In the genomic region with DNA sequence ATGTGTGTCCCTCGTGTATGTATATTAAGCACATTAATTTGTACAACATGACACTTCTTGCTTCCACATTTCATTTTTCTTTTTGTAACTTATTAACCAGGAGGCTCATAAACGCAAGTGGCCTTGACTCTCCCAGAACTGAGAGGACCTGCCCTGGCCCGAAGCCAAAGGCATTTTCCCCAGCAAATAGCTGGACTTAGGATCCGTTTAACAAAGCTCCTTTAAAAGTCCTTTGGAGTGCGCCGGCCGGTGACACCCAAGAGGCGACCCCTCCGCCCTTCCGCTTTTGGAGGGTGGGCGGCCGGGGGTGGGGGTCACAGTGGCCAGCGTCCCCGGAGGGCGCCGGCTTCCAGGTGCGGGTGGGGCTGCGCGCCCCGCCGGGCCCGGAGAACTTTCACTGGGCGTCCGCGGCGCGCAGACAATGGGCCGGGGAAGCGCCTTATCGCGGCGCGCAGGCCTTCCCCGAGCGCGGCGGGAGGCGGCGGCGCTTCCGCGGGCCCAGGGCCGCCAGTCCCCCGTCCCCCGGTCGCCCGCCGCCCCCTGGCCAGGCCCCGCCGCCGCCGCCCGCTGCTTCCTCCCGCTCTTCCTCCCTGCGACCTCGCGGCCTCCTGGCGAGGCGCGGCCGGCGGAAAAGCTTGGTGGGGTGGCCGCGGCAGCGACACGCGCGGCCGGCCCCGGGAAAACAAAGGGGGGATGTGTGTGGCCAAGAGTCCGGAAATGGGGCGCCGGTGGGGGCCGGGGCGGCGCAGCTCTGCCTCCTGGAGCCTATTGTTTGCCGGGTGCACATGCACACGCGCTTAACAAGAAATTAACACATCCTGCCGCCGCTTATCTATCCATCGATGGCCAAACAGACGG, we compare ENCODE assay signal across 8 cellular contexts.
DNase-seq lines count a peak whose midpoint lies in the region; ATAC-seq, FAIRE-seq and TF ChIP-seq lines count a peak whose summit lies in the region.

No MANE protein-coding gene starts in this region.

- H3K36me3 ChIP-seq in testis (ENCODE audit: low read depth, missing control alignments) (no peaks in the 10 kb centered on the region), Karpas-422 (ENCODE audit: insufficient read depth, low read length) (no peaks in the 10 kb centered on the region)

- peaks cover 2% of the 10 kb centered on the region for H3K9me3 Mint-ChIP-seq in activated CD8-positive, alpha-beta memory T cell treated with anti-CD3 and anti-CD28 coated beads, Interleukin-2, amount 10 ng/mL, durations not matched to agents 7 days and 5 days (ENCODE audit: low read depth)
- no peaks in the 10 kb centered on the region for H3K9me3 Mint-ChIP-seq in activated naive CD4-positive, alpha-beta T cell treated with anti-CD3 and anti-CD28 coated beads, Interleukin-2, amount 10 ng/mL, durations not matched to agents 7 days and 5 days

- TF ChIP-seq CTCF in testis (IDR thresholded peaks at IDR 0.05) = no peak

- H3K27ac ChIP-seq in testis (peak overlapping the region; percentile 88 to 92), Karpas-422 (ENCODE audit: low read length) (no peak overlapping the region)

- FAIRE-seq in RCC 7860 (lab: Jason Lieb, UNC) = no peak

- no peak for DNase-seq in activated CD8-positive, alpha-beta memory T cell treated with anti-CD3 and anti-CD28 coated beads, Interleukin-2, amount 10 ng/mL, durations not matched to agents 7 days and 5 days
- DNase-seq in activated CD8-positive, alpha-beta memory T cell treated with anti-CD3 and anti-CD28 coated beads for 24 hours = no peak
- DNase-seq in dermis blood vessel endothelial cell = peak; percentile 98
- DNase-seq in left colon = peak; percentile 89 to 94
- DNase-seq in testis = peak; percentile 76
- no peak for DNase-seq in Karpas-422
- no peak for DNase-seq in activated naive CD4-positive, alpha-beta T cell treated with anti-CD3 and anti-CD28 coated beads, Interleukin-2, amount 10 ng/mL, durations not matched to agents 7 days and 5 days
- no peak for DNase-seq in RCC 7860 (ENCODE audit: low spot score)

- WGBS in testis, 2 donors = 1% methylated on average over 13 to 51 of the region's 83 CpGs

- no peaks in the 10 kb centered on the region for H3K9me2 ChIP-seq in Karpas-422 (replicated peaks; ENCODE audit: insufficient read depth, low read length)

- no peak overlapping the region for H3K4me2 ChIP-seq in Karpas-422 (ENCODE audit: low read depth, low read length, poor library complexity, severe bottlenecking)

- H3K4me3 ChIP-seq in testis (peak overlapping the region; percentile 62 to 67), Karpas-422 (ENCODE audit: low read length) (no peak overlapping the region)

- peak; percentile 36 for ATAC-seq in activated CD8-positive, alpha-beta memory T cell treated with anti-CD3 and anti-CD28 coated beads, Interleukin-2, amount 10 ng/mL, durations not matched to agents 7 days and 5 days
- peak; percentile 79 for ATAC-seq in left colon

- CTCF ChIA-PET in activated CD8-positive, alpha-beta memory T cell treated with anti-CD3 and anti-CD28 coated beads, Interleukin-2, amount 10 ng/mL, durations not matched to agents 7 days and 5 days (lab: Charles Lee) = no interaction called here
- CTCF ChIA-PET in activated naive CD4-positive, alpha-beta T cell treated with anti-CD3 and anti-CD28 coated beads, Interleukin-2, amount 10 ng/mL, durations not matched to agents 7 days and 5 days (lab: Charles Lee) = interaction anchor here (1.5 kb wide), 1 partner anchor 263 kb away, joined by 3 read pairs; no protein-coding TSS in a partner anchor

- H3K9ac ChIP-seq in Karpas-422 (ENCODE audit: low read length) = no peak overlapping the region

- intact Hi-C loops in left colon (cut with DNase I, micrococcal nuclease) = no loop called here
- intact Hi-C loops in testis (cut with DNase I; ENCODE audit: low total_unique reads) = no loop called here

- no peaks in the 10 kb centered on the region for H3K36me3 Mint-ChIP-seq in activated CD8-positive, alpha-beta memory T cell treated with anti-CD3 and anti-CD28 coated beads, Interleukin-2, amount 10 ng/mL, durations not matched to agents 7 days and 5 days
- H3K36me3 Mint-ChIP-seq in activated naive CD4-positive, alpha-beta T cell treated with anti-CD3 and anti-CD28 coated beads, Interleukin-2, amount 10 ng/mL, durations not matched to agents 7 days and 5 days = no peaks in the 10 kb centered on the region

- H4K20me1 ChIP-seq in Karpas-422 (ENCODE audit: insufficient read depth, low read depth, low read length) = no peaks in the 10 kb centered on the region

- no peaks in the 10 kb centered on the region for H3K4me1 Mint-ChIP-seq in activated CD8-positive, alpha-beta memory T cell treated with anti-CD3 and anti-CD28 coated beads, Interleukin-2, amount 10 ng/mL, durations not matched to agents 7 days and 5 days
- peaks cover 5% of the 10 kb centered on the region for H3K4me1 Mint-ChIP-seq in activated naive CD4-positive, alpha-beta T cell treated with anti-CD3 and anti-CD28 coated beads, Interleukin-2, amount 10 ng/mL, durations not matched to agents 7 days and 5 days

- no peaks in the 10 kb centered on the region for H3K27me3 ChIP-seq in testis
- H3K27me3 ChIP-seq in Karpas-422 (ENCODE audit: low read length) = no peaks in the 10 kb centered on the region

- H2AFZ ChIP-seq in Karpas-422 (ENCODE audit: low read length) = no peak overlapping the region

- H3K9me3 ChIP-seq in testis (no peaks in the 10 kb centered on the region), Karpas-422 (ENCODE audit: low read length) (no peaks in the 10 kb centered on the region; the same call in 1 of the 2 replicates)

- no peak for TF ChIP-seq POLR2A in testis (IDR thresholded peaks at IDR 0.05)

- H3K4me3 Mint-ChIP-seq in activated CD8-positive, alpha-beta memory T cell treated with anti-CD3 and anti-CD28 coated beads, Interleukin-2, amount 10 ng/mL, durations not matched to agents 7 days and 5 days = no peak overlapping the region
- no peak overlapping the region for H3K4me3 Mint-ChIP-seq in activated naive CD4-positive, alpha-beta T cell treated with anti-CD3 and anti-CD28 coated beads, Interleukin-2, amount 10 ng/mL, durations not matched to agents 7 days and 5 days

- peaks cover 34% of the 10 kb centered on the region for H3K27me3 Mint-ChIP-seq in activated CD8-positive, alpha-beta memory T cell treated with anti-CD3 and anti-CD28 coated beads, Interleukin-2, amount 10 ng/mL, durations not matched to agents 7 days and 5 days
- H3K27me3 Mint-ChIP-seq in activated naive CD4-positive, alpha-beta T cell treated with anti-CD3 and anti-CD28 coated beads, Interleukin-2, amount 10 ng/mL, durations not matched to agents 7 days and 5 days = peaks cover 28% of the 10 kb centered on the region

- H3K4me1 ChIP-seq in testis = no peaks in the 10 kb centered on the region
- H3K4me1 ChIP-seq in Karpas-422 (ENCODE audit: low read length) = no peaks in the 10 kb centered on the region

- no peaks in the 10 kb centered on the region for H3K79me2 ChIP-seq in Karpas-422 (ENCODE audit: low read length)

- H3K27ac Mint-ChIP-seq in activated CD8-positive, alpha-beta memory T cell treated with anti-CD3 and anti-CD28 coated beads, Interleukin-2, amount 10 ng/mL, durations not matched to agents 7 days and 5 days = no peak overlapping the region
- H3K27ac Mint-ChIP-seq in activated naive CD4-positive, alpha-beta T cell treated with anti-CD3 and anti-CD28 coated beads, Interleukin-2, amount 10 ng/mL, durations not matched to agents 7 days and 5 days = no peak overlapping the region

Comparison
In these comparisons a context has a peak if more than half of its experiments do, and no peak if none do; other contexts are left out.
1. DNase-seq: peak in dermis blood vessel endothelial cell (single experiment), left colon (2 of 2) and testis (single experiment); none in activated CD8-positive, alpha-beta memory T cell treated with anti-CD3 and anti-CD28 coated beads, Interleukin-2, amount 10 ng/mL, durations not matched to agents 7 days and 5 days (single experiment), activated CD8-positive, alpha-beta memory T cell treated with anti-CD3 and anti-CD28 coated beads for 24 hours (single experiment), Karpas-422 (single experiment), activated naive CD4-positive, alpha-beta T cell treated with anti-CD3 and anti-CD28 coated beads, Interleukin-2, amount 10 ng/mL, durations not matched to agents 7 days and 5 days (single experiment) and RCC 7860 (single experiment).